In genomic region chr11:95641506-95641905, GRCh38 we compare ENCODE assay signal across 8 cellular contexts.
DNase-seq lines count a peak whose midpoint lies in the region; ATAC-seq, FAIRE-seq and TF ChIP-seq lines count a peak whose summit lies in the region.

No MANE protein-coding gene starts in this region.

- no peaks in the 10 kb centered on the region for H3K27me3 Mint-ChIP-seq in activated naive CD4-positive, alpha-beta T cell treated with anti-CD3 and anti-CD28 coated beads, Interleukin-2, amount 50 U/mL, for 24 hours
- no peaks in the 10 kb centered on the region for H3K27me3 Mint-ChIP-seq in progenitor cell of endocrine pancreas

- peaks cover 26% of the 10 kb centered on the region for H3K4me1 Mint-ChIP-seq in activated naive CD4-positive, alpha-beta T cell treated with anti-CD3 and anti-CD28 coated beads, Interleukin-2, amount 50 U/mL, for 24 hours
- H3K4me1 Mint-ChIP-seq in progenitor cell of endocrine pancreas (ENCODE audit: low read depth) = no peaks in the 10 kb centered on the region

- no peak overlapping the region for H3K4me3 ChIP-seq in tibial artery

- no peaks in the 10 kb centered on the region for H3K27me3 ChIP-seq in tibial artery

- H3K36me3 Mint-ChIP-seq in activated naive CD4-positive, alpha-beta T cell treated with anti-CD3 and anti-CD28 coated beads, Interleukin-2, amount 50 U/mL, for 24 hours = peaks cover 15% of the 10 kb centered on the region
- H3K36me3 Mint-ChIP-seq in progenitor cell of endocrine pancreas (ENCODE audit: insufficient read depth) = no peaks in the 10 kb centered on the region

- H3K4me3 Mint-ChIP-seq in activated naive CD4-positive, alpha-beta T cell treated with anti-CD3 and anti-CD28 coated beads, Interleukin-2, amount 50 U/mL, for 24 hours = peak overlapping the region; percentile 42
- no peak overlapping the region for H3K4me3 Mint-ChIP-seq in progenitor cell of endocrine pancreas (ENCODE audit: low read depth)

- H3K36me3 ChIP-seq in tibial artery = no peaks in the 10 kb centered on the region

- ATAC-seq in HG03457 (IDR thresholded peaks at IDR 0.05; ENCODE audit: unreplicated experiment) = peak; percentile 99

- H3K27ac Mint-ChIP-seq in activated naive CD4-positive, alpha-beta T cell treated with anti-CD3 and anti-CD28 coated beads, Interleukin-2, amount 50 U/mL, for 24 hours = peak overlapping the region; percentile 75
- no peak overlapping the region for H3K27ac Mint-ChIP-seq in progenitor cell of endocrine pancreas

- intact Hi-C loops in tibial artery (cut with DNase I; ENCODE audit: low total_unique reads) = loop anchor here (10.0 kb wide), 1 partner anchor 77 kb away; no protein-coding TSS in a partner anchor

- H3K9me3 ChIP-seq in tibial artery = peaks cover 0 to 2% (median 0%) of the 10 kb centered on the region in 3 donors

- H3K27ac ChIP-seq in tibial artery = peak overlapping the region; percentile 66 to 67

- no peak for TF ChIP-seq POLR2A in GM12892 (IDR thresholded peaks at IDR 0.05; ENCODE audit: low read depth, low read length)

- FAIRE-seq in GM12892 (lab: Jason Lieb, UNC) (peak; percentile 96), urothelium cell line (lab: Jason Lieb, UNC) (no peak)

- TF ChIP-seq CTCF in GM20000 (IDR thresholded peaks at IDR 0.05; ENCODE audit: extremely low read depth, missing control alignments) (no peak), tibial artery (IDR thresholded peaks at IDR 0.05) (no peak), progenitor cell of endocrine pancreas (IDR thresholded peaks at IDR 0.05; ENCODE audit: unreplicated experiment) (no peak)

- H3K9me3 Mint-ChIP-seq in activated naive CD4-positive, alpha-beta T cell treated with anti-CD3 and anti-CD28 coated beads, Interleukin-2, amount 50 U/mL, for 24 hours = peaks cover 20% of the 10 kb centered on the region
- H3K9me3 Mint-ChIP-seq in progenitor cell of endocrine pancreas (ENCODE audit: low read depth) = peaks cover 7% of the 10 kb centered on the region

- peaks cover 0 to 57% (median 17%) of the 10 kb centered on the region in 4 donors for H3K4me1 ChIP-seq in tibial artery

- peak; percentile 9 for DNase-seq in GM12892 (ENCODE audit: insufficient read length)
- DNase-seq in GM20000 (ENCODE audit: low spot score) = peak; percentile 48
- peak; percentile 34 to 90 for DNase-seq in tibial artery
- DNase-seq in urothelium cell line (ENCODE audit: low spot score) = no peak
- no peak for DNase-seq in progenitor cell of endocrine pancreas (ENCODE audit: low spot score, unreplicated experiment)
- no peak for DNase-seq in NCI-H748 (lab: John Stamatoyannopoulos, UW; ENCODE audit: unreplicated experiment)

Comparison
In these comparisons a context has a peak if more than half of its experiments do, and no peak if none do; other contexts are left out.
1. DNase-seq: peak in GM12892 (single experiment), GM20000 (single experiment) and tibial artery (2 of 2); none in urothelium cell line (single experiment), progenitor cell of endocrine pancreas (single experiment) and NCI-H748 (single experiment).